Comparison of ENCODE assay signal across 1 cellular context in genomic region chr5:131285637-131286399, GRCh38.
TF ChIP-seq lines count a peak whose summit lies in the region.

No MANE protein-coding gene starts in this region.

TF ChIP-seq in K562, 482 proteins besides CTCF, POLR2A, EP300 and RAD21 (continued from another document):
- TF ChIP-seq HNRNPLL (IDR thresholded peaks at IDR 0.05; ENCODE audit: low read depth, low read length, poor library complexity, severe bottlenecking) (no peak), ZNF75A (CRISPR knock-in tag; IDR thresholded peaks at IDR 0.05) (no peak), CBX3 (IDR thresholded peaks at IDR 0.05; ENCODE audit: borderline replicate concordance in 1 of 2, low read length in 2 of 2) (no peak), TEAD2 (tag; IDR thresholded peaks at IDR 0.05) (no peak), HDAC2 (IDR thresholded peaks at IDR 0.05) (no peak)
- TF ChIP-seq, protein P1, sequence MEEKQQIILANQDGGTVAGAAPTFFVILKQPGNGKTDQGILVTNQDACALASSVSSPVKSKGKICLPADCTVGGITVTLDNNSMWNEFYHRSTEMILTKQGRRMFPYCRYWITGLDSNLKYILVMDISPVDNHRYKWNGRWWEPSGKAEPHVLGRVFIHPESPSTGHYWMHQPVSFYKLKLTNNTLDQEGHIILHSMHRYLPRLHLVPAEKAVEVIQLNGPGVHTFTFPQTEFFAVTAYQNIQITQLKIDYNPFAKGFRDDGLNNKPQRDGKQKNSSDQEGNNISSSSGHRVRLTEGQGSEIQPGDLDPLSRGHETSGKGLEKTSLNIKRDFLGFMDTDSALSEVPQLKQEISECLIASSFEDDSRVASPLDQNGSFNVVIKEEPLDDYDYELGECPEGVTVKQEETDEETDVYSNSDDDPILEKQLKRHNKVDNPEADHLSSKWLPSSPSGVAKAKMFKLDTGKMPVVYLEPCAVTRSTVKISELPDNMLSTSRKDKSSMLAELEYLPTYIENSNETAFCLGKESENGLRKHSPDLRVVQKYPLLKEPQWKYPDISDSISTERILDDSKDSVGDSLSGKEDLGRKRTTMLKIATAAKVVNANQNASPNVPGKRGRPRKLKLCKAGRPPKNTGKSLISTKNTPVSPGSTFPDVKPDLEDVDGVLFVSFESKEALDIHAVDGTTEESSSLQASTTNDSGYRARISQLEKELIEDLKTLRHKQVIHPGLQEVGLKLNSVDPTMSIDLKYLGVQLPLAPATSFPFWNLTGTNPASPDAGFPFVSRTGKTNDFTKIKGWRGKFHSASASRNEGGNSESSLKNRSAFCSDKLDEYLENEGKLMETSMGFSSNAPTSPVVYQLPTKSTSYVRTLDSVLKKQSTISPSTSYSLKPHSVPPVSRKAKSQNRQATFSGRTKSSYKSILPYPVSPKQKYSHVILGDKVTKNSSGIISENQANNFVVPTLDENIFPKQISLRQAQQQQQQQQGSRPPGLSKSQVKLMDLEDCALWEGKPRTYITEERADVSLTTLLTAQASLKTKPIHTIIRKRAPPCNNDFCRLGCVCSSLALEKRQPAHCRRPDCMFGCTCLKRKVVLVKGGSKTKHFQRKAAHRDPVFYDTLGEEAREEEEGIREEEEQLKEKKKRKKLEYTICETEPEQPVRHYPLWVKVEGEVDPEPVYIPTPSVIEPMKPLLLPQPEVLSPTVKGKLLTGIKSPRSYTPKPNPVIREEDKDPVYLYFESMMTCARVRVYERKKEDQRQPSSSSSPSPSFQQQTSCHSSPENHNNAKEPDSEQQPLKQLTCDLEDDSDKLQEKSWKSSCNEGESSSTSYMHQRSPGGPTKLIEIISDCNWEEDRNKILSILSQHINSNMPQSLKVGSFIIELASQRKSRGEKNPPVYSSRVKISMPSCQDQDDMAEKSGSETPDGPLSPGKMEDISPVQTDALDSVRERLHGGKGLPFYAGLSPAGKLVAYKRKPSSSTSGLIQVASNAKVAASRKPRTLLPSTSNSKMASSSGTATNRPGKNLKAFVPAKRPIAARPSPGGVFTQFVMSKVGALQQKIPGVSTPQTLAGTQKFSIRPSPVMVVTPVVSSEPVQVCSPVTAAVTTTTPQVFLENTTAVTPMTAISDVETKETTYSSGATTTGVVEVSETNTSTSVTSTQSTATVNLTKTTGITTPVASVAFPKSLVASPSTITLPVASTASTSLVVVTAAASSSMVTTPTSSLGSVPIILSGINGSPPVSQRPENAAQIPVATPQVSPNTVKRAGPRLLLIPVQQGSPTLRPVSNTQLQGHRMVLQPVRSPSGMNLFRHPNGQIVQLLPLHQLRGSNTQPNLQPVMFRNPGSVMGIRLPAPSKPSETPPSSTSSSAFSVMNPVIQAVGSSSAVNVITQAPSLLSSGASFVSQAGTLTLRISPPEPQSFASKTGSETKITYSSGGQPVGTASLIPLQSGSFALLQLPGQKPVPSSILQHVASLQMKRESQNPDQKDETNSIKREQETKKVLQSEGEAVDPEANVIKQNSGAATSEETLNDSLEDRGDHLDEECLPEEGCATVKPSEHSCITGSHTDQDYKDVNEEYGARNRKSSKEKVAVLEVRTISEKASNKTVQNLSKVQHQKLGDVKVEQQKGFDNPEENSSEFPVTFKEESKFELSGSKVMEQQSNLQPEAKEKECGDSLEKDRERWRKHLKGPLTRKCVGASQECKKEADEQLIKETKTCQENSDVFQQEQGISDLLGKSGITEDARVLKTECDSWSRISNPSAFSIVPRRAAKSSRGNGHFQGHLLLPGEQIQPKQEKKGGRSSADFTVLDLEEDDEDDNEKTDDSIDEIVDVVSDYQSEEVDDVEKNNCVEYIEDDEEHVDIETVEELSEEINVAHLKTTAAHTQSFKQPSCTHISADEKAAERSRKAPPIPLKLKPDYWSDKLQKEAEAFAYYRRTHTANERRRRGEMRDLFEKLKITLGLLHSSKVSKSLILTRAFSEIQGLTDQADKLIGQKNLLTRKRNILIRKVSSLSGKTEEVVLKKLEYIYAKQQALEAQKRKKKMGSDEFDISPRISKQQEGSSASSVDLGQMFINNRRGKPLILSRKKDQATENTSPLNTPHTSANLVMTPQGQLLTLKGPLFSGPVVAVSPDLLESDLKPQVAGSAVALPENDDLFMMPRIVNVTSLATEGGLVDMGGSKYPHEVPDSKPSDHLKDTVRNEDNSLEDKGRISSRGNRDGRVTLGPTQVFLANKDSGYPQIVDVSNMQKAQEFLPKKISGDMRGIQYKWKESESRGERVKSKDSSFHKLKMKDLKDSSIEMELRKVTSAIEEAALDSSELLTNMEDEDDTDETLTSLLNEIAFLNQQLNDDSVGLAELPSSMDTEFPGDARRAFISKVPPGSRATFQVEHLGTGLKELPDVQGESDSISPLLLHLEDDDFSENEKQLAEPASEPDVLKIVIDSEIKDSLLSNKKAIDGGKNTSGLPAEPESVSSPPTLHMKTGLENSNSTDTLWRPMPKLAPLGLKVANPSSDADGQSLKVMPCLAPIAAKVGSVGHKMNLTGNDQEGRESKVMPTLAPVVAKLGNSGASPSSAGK (IDR thresholded peaks at IDR 0.05), result no peak
